Comparison of ENCODE assay signal across 20 cellular contexts in genomic region chr3:123524987-123525386, GRCh38.
"Had no signal": no experiment of that assay in that cellular context is flagged by ENCODE, and none has a peak within 500 bp of the region (broad histone marks: within the 10 kb centered on the region; RNA-seq: fewer than 3 reads in every experiment).

No MANE protein-coding gene starts in this region.

- H3K4me3 ChIP-seq: breast epithelium, gastroesophageal sphincter, ovary, right lobe of liver, uterus had no signal

- H3K27ac Mint-ChIP-seq: activated CD4-positive, alpha-beta T cell treated with anti-CD3 and anti-CD28 coated beads for 36 hours; activated naive CD4-positive, alpha-beta T cell treated with anti-CD3 and anti-CD28 coated beads, Interleukin-2, amount 50 U/mL, for 72 hours; mesothelial cell of epicardium; stimulated activated naive CD8-positive, alpha-beta T cell treated with anti-CD3 and anti-CD28 coated beads, Interleukin-15, Interleukin-2, amounts not matched to agents 100 ng/mL and 50 ng/mL, for 24 hours; type B pancreatic cell had no signal

- H3K27ac ChIP-seq: breast epithelium, gastroesophageal sphincter, ovary, right lobe of liver, uterus had no signal

- H3K27me3 ChIP-seq: breast epithelium, gastroesophageal sphincter, ovary, right lobe of liver, uterus had no signal

- H3K4me1 ChIP-seq: breast epithelium, uterus had no signal

- DNase-seq: activated CD4-positive, alpha-beta T cell treated with anti-CD3 and anti-CD28 coated beads, Interleukin-2, amount 50 U/mL, for 4 hours; activated CD4-positive, CD25-positive, alpha-beta regulatory T cell; activated CD8-positive, alpha-beta memory T cell treated with anti-CD3 and anti-CD28 coated beads for 24 hours; activated gamma-delta T cell treated with Interleukin-2 at 50 U/mL for 16 hours; central memory CD4-positive, alpha-beta T cell; hippocampal formation; left cardiac atrium; naive B cell; ovary; right lobe of liver; stimulated activated CD4-positive, alpha-beta T cell treated with anti-CD3 and anti-CD28 coated beads, Interleukin-4, amount 100 ng/mL, for 1 hour; uterus had no signal

- H3K9me3 Mint-ChIP-seq: activated naive CD4-positive, alpha-beta T cell treated with anti-CD3 and anti-CD28 coated beads, Interleukin-2, amount 50 U/mL, for 72 hours; mesothelial cell of epicardium; naive B cell; stimulated activated naive CD8-positive, alpha-beta T cell treated with anti-CD3 and anti-CD28 coated beads, Interleukin-15, Interleukin-2, amounts not matched to agents 100 ng/mL and 50 ng/mL, for 24 hours; type B pancreatic cell had no signal

- H3K36me3 ChIP-seq: breast epithelium, ovary, uterus had no signal

- H3K4me3 Mint-ChIP-seq: activated CD4-positive, alpha-beta T cell treated with anti-CD3 and anti-CD28 coated beads for 36 hours; mesothelial cell of epicardium; naive B cell; stimulated activated naive CD8-positive, alpha-beta T cell treated with anti-CD3 and anti-CD28 coated beads, Interleukin-15, Interleukin-2, amounts not matched to agents 100 ng/mL and 50 ng/mL, for 24 hours; type B pancreatic cell had no signal

- H3K27me3 Mint-ChIP-seq: activated CD4-positive, alpha-beta T cell treated with anti-CD3 and anti-CD28 coated beads for 36 hours; naive B cell; progenitor cell of endocrine pancreas; stimulated activated naive CD8-positive, alpha-beta T cell treated with anti-CD3 and anti-CD28 coated beads, Interleukin-15, Interleukin-2, amounts not matched to agents 100 ng/mL and 50 ng/mL, for 24 hours; type B pancreatic cell had no signal

- ATAC-seq: activated CD4-positive, alpha-beta T cell treated with anti-CD3 and anti-CD28 coated beads for 36 hours; gastroesophageal sphincter; left cardiac atrium had no signal

- H3K9me3 ChIP-seq: breast epithelium, gastroesophageal sphincter, ovary, right lobe of liver, uterus had no signal
